Comparison of ENCODE assay signal across 20 cellular contexts in genomic region chr6:13044896-13045295, GRCh38.
"Had no signal": no experiment of that assay in that cellular context is flagged by ENCODE, and none has a peak within 500 bp of the region (broad histone marks: within the 10 kb centered on the region; RNA-seq: fewer than 3 reads in every experiment).

No MANE protein-coding gene starts in this region.

- H3K36me3 ChIP-seq: colonic mucosa, lower lobe of right lung, prostate gland, right atrium auricular region, stomach, tibial artery, upper lobe of left lung, uterus had no signal

- DNase-seq: colonic mucosa; effector memory CD8-positive, alpha-beta T cell; hypothalamus; immature natural killer cell; left ventricle myocardium superior; lower lobe of right lung; naive thymus-derived CD8-positive, alpha-beta T cell; nephron progenitor cell; stimulated activated CD4-positive, alpha-beta T cell treated with anti-CD3 and anti-CD28 coated beads, Interleukin-2, amount 100 ng/mL, for 24 hours; stimulated activated CD4-positive, alpha-beta T cell treated with anti-CD3 and anti-CD28 coated beads, Interleukin-4, amount 100 ng/mL, for 24 hours; stimulated activated naive CD4-positive, alpha-beta T cell treated with Interleukin-2 at 50 U/mL for 16 hours; stomach; tibial artery; uterus had no signal

- H3K27me3 ChIP-seq: colonic mucosa, right atrium auricular region, stomach, testis, tibial artery, upper lobe of left lung, uterus had no signal

- H3K4me1 ChIP-seq: colonic mucosa, prostate gland, right atrium auricular region, stomach, testis, upper lobe of left lung, uterus had no signal

- H3K9me3 ChIP-seq: colonic mucosa, lower lobe of right lung, prostate gland, right atrium auricular region, stomach, testis, tibial artery, upper lobe of left lung, uterus had no signal

- H3K27ac ChIP-seq: colonic mucosa, lower lobe of right lung, prostate gland, right atrium auricular region, stomach, testis, tibial artery, upper lobe of left lung, uterus had no signal

- H3K4me3 ChIP-seq: colonic mucosa, lower lobe of right lung, prostate gland, right atrium auricular region, stomach, tibial artery, upper lobe of left lung, uterus had no signal

- ATAC-seq: effector memory CD8-positive, alpha-beta T cell; naive thymus-derived CD8-positive, alpha-beta T cell; sciatic nerve; stimulated activated effector memory CD8-positive, alpha-beta T cell treated with anti-CD3 and anti-CD28 coated beads, Interleukin-12 subunit alpha, Interleukin-12 subunit beta, amount 100 ng/mL, for 72 hours had no signal
